In the genomic region with DNA sequence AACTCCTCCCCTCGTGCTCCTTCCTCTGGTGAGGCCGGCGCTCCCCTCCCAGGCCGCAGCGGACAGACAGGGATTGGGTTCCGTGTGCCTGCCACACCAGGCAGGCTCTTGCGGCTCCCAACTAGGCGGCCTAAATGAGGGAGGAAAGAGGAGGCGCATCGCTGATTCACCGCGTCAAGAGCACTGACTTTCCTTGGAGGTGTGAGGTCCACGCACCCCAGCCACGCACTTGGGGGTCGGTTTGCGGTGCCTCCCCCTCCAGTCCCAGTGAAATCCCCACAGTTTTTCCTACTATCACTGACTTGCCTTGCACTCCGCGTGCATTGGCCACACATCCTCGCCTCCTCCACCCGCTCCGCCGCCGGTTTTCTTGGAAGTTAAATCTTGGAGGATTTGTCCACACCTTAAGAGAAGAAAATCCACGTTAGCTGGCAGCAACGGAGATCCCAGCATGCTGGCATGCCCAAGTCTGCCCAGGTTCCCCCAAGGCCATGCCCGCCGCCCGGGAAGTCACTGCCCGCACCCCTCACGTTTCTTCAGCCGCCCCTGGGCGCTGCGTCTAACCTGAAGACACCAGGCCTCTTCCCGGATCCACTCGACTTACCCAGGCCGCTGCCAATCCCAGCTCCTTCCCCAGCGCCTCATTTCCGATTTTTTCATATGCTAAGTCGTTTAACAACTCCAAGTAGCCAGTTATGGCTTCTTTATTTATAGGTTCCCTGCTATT, we compare ENCODE assay signal across 12 cellular contexts. TPM values are rescaled to one million over a fixed set of nuclear protein-coding genes. Genes with fewer than 3 reads are reported as not detected.
DNase-seq lines count a peak whose midpoint lies in the region; ATAC-seq and TF ChIP-seq lines count a peak whose summit lies in the region.
"Had no signal": no experiment of that assay in that cellular context is flagged by ENCODE, and none has a peak within 500 bp of the region (broad histone marks: within the 10 kb centered on the region; RNA-seq: fewer than 3 reads in every experiment).

No MANE protein-coding gene starts in this region.

- 16% methylated on average over 38 of the region's 39 CpGs for WGBS in suprapubic skin

- H3K4me1 Mint-ChIP-seq in activated T-cell treated with anti-CD3 and anti-CD28 coated beads, Interleukin-2, amount 50 U/mL, for 4 hours (ENCODE audit: low read depth) = peaks cover 31% of the 10 kb centered on the region

- H3K9me3 Mint-ChIP-seq in activated T-cell treated with anti-CD3 and anti-CD28 coated beads, Interleukin-2, amount 50 U/mL, for 4 hours = peaks cover 14% of the 10 kb centered on the region

- peaks cover 100% of the 10 kb centered on the region for H3K27me3 ChIP-seq in suprapubic skin

- H3K9me3 ChIP-seq in iPS-18c (ENCODE audit: control insufficient read depth, insufficient read depth, low read length) (peaks cover 3% of the 10 kb centered on the region), suprapubic skin (no peaks in the 10 kb centered on the region)
- H3K9me3 ChIP-seq: uterus had no signal

- peak; percentile 57 for DNase-seq in activated CD8-positive, alpha-beta memory T cell treated with anti-CD3 and anti-CD28 coated beads, Interleukin-2, amount 50 U/mL, for 48 hours
- DNase-seq in activated CD8-positive, alpha-beta memory T cell treated with anti-CD3 and anti-CD28 coated beads, Interleukin-2, amount 50 U/mL, for 4 hours = no peak
- DNase-seq in activated T-cell treated with anti-CD3 and anti-CD28 coated beads, Interleukin-2, amount 50 U/mL, for 4 hours = no peak
- DNase-seq in suprapubic skin (ENCODE audit: low spot score in 2 of 2) = no peak
- no peak for DNase-seq in KG1 (lab: John Stamatoyannopoulos, UW)
- no peak for DNase-seq in COLO668 (lab: John Stamatoyannopoulos, UW; ENCODE audit: unreplicated experiment)
- DNase-seq: SW 1271, uterus had no signal

- peaks cover 64% of the 10 kb centered on the region for H3K4me1 ChIP-seq in suprapubic skin

- H3K4me3 Mint-ChIP-seq in activated T-cell treated with anti-CD3 and anti-CD28 coated beads, Interleukin-2, amount 50 U/mL, for 4 hours = peak overlapping the region; percentile 75

- H3K4me3 ChIP-seq in iPS-18c (ENCODE audit: insufficient read depth, low read depth, low read length) (peak overlapping the region; percentile 77), suprapubic skin (peak overlapping the region; percentile 65)

- no peak for TF ChIP-seq EP300 in suprapubic skin (IDR thresholded peaks at IDR 0.05)

- no peak for TF ChIP-seq POLR2A in suprapubic skin (IDR thresholded peaks at IDR 0.05)

- peaks cover 68% of the 10 kb centered on the region for H3K27me3 Mint-ChIP-seq in activated T-cell treated with anti-CD3 and anti-CD28 coated beads, Interleukin-2, amount 50 U/mL, for 4 hours (ENCODE audit: low read depth)

- no peak for TF ChIP-seq CTCF in suprapubic skin (IDR thresholded peaks at IDR 0.05)

- H3K27ac ChIP-seq in suprapubic skin = no peak overlapping the region
- H3K27ac ChIP-seq: uterus had no signal

- ATAC-seq in activated T-cell treated with anti-CD3 and anti-CD28 coated beads, Interleukin-2, amount 50 U/mL, for 4 hours = no peak
- ATAC-seq in GM18873 (IDR thresholded peaks at IDR 0.05; ENCODE audit: low FRiP score, unreplicated experiment) = no peak

- no peaks in the 10 kb centered on the region for H3K36me3 ChIP-seq in suprapubic skin
- H3K36me3 ChIP-seq: uterus had no signal

- no peaks in the 10 kb centered on the region for H3K36me3 Mint-ChIP-seq in activated T-cell treated with anti-CD3 and anti-CD28 coated beads, Interleukin-2, amount 50 U/mL, for 4 hours (ENCODE audit: insufficient read depth)

RNA-seq across cellular contexts. Expression of a gene that starts 1.1 kb away (rescaled TPM):
- not detected for total RNA-seq in activated T-cell treated with anti-CD3 and anti-CD28 coated beads, Interleukin-2, amount 50 U/mL, for 4 hours
- 1 to 10 TPM in 2 of 4 donors, under 1 TPM in 1, not detected in 1; 0.26 to 2.8 (median 1.5) TPM for total RNA-seq in suprapubic skin
- total RNA-seq: kidney epithelial cell, pulmonary artery endothelial cell had no signal

RNA-seq across cellular contexts. Expression of a gene that starts 46.2 kb away (rescaled TPM):
- 10 to 100 TPM; 13.8 to 16.6 (median 15.3) TPM for total RNA-seq in activated T-cell treated with anti-CD3 and anti-CD28 coated beads, Interleukin-2, amount 50 U/mL, for 4 hours
- total RNA-seq in suprapubic skin = 10 to 100 TPM in 3 of 4 donors, 1 to 10 TPM in 1; 10.0 to 45.0 (median 17.6) TPM
